In genomic region chr9:35645736-35646582, GRCh38 we compare ENCODE assay signal across 1 cellular context.
TF ChIP-seq lines count a peak whose summit lies in the region.

No MANE protein-coding gene starts in this region.

TF ChIP-seq in SK-N-SH treated with all-trans-retinoic acid at 6 μM for 48 hours, 23 proteins besides CTCF, POLR2A, EP300 and RAD21 (continued from another document):
- TF ChIP-seq TSHZ2 (CRISPR knock-in tag; IDR thresholded peaks at IDR 0.05), result no peak
